Comparison of ENCODE assay signal across 8 cellular contexts in genomic region chrX:153925739-153926593, GRCh38. TPM values are rescaled to one million over a fixed set of nuclear protein-coding genes. Genes with fewer than 3 reads are reported as not detected.
DNase-seq lines count a peak whose midpoint lies in the region; ATAC-seq, FAIRE-seq and TF ChIP-seq lines count a peak whose summit lies in the region.

TSS of gene ARHGAP4 (minus strand) at chrX:153926264. CDS start at chrX:153926202, 62 bp downstream.

- H3K36me3 ChIP-seq in hepatocyte (replicated peaks; ENCODE audit: insufficient read depth, low read depth), result no peaks in the 10 kb centered on the region
- H3K36me3 ChIP-seq in small intestine (ENCODE audit: control insufficient read depth in 2 of 2, insufficient read depth in 2 of 2, low read length in 2 of 2), result no peaks in the 10 kb centered on the region

- H3K27ac ChIP-seq in hepatocyte (peak within 1 kb of the TSS; percentile 95), small intestine (ENCODE audit: low read depth in 1 of 2, low read length in 1 of 2) (peak within 1 kb of the TSS; percentile 95 to 100)

- no peak within 1 kb of the TSS for H2AFZ ChIP-seq in hepatocyte

- H4K20me1 ChIP-seq in hepatocyte (ENCODE audit: insufficient read depth, poor library complexity, severe bottlenecking), result no peaks in the 10 kb centered on the region

- H3K27me3 ChIP-seq in hepatocyte (no peaks in the 10 kb centered on the region), small intestine (ENCODE audit: control insufficient read depth in 2 of 2, insufficient read depth in 2 of 2, low read length in 2 of 2) (no peaks in the 10 kb centered on the region)

- DNase-seq in NCI-H1105 (lab: John Stamatoyannopoulos, UW) (peak; percentile 44), hepatocyte (ENCODE audit: low spot score) (no peak), small intestine (no peak), SIG-M5 treated with dmso at 0.1 percent for 504 hours (lab: John Stamatoyannopoulos, UW; ENCODE audit: unreplicated experiment) (no peak), COLO829 (ENCODE audit: low spot score) (no peak)
- peak; percentile 56 for DNase-seq in activated naive CD4-positive, alpha-beta T cell treated with anti-CD3 and anti-CD28 coated beads for 36 hours

- TF ChIP-seq CTCF in hepatocyte (IDR thresholded peaks at IDR 0.05; ENCODE audit: poor library complexity), result no peak

- H3K4me1 Mint-ChIP-seq in activated naive CD4-positive, alpha-beta T cell treated with anti-CD3 and anti-CD28 coated beads for 36 hours (ENCODE audit: low read depth), result peaks cover 32% of the 10 kb centered on the region

- no peak for FAIRE-seq in small intestine (lab: Jason Lieb, UNC)

- H3K4me3 ChIP-seq in hepatocyte, result no peak within 1 kb of the TSS
- H3K4me3 ChIP-seq in small intestine (ENCODE audit: low read depth in 1 of 2, low read length in 2 of 2), result peak within 1 kb of the TSS; percentile 52

- H3K4me2 ChIP-seq in hepatocyte, result peak within 1 kb of the TSS; percentile 85

- H3K9me3 Mint-ChIP-seq in activated naive CD4-positive, alpha-beta T cell treated with anti-CD3 and anti-CD28 coated beads for 36 hours, result no peaks in the 10 kb centered on the region

- intact Hi-C loops in activated naive CD4-positive, alpha-beta T cell treated with anti-CD3 and anti-CD28 coated beads for 36 hours (cut with micrococcal nuclease), result loop anchor here (2.0 to 5.0 kb wide), 3 partner anchors 25 to 471 kb away; partner anchors contain the start of gene RPL10

- no peaks in the 10 kb centered on the region for H3K9me2 ChIP-seq in hepatocyte (replicated peaks; ENCODE audit: insufficient read depth)

- peaks cover 23% of the 10 kb centered on the region for H3K36me3 Mint-ChIP-seq in activated naive CD4-positive, alpha-beta T cell treated with anti-CD3 and anti-CD28 coated beads for 36 hours (ENCODE audit: low read depth)

- H3K27me3 Mint-ChIP-seq in activated naive CD4-positive, alpha-beta T cell treated with anti-CD3 and anti-CD28 coated beads for 36 hours (ENCODE audit: low read depth), result no peaks in the 10 kb centered on the region

- H3K4me1 ChIP-seq in hepatocyte (ENCODE audit: insufficient read depth) (peaks cover 7% of the 10 kb centered on the region), small intestine (ENCODE audit: control insufficient read depth in 2 of 2, insufficient read depth in 1 of 2, low read depth in 1 of 2, low read length in 1 of 2) (no peaks in the 10 kb centered on the region)

- ATAC-seq in GM21515 (IDR thresholded peaks at IDR 0.05; ENCODE audit: unreplicated experiment), result no peak

- H3K9me3 ChIP-seq in hepatocyte (ENCODE audit: low read depth), result no peaks in the 10 kb centered on the region
- H3K9me3 ChIP-seq in small intestine (ENCODE audit: control insufficient read depth, low read depth), result no peaks in the 10 kb centered on the region

- peak within 1 kb of the TSS; percentile 98 for H3K27ac Mint-ChIP-seq in activated naive CD4-positive, alpha-beta T cell treated with anti-CD3 and anti-CD28 coated beads for 36 hours

- CTCF ChIA-PET in activated naive CD4-positive, alpha-beta T cell treated with anti-CD3 and anti-CD28 coated beads for 36 hours (lab: Charles Lee), result interaction anchor here (0.7 to 10.6 kb wide), 7 partner anchors 11 to 448 kb away, joined by 3 to 82 read pairs (median 4); partner anchors contain the start of genes FLNA and RENBP

- peak within 1 kb of the TSS; percentile 92 for H3K4me3 Mint-ChIP-seq in activated naive CD4-positive, alpha-beta T cell treated with anti-CD3 and anti-CD28 coated beads for 36 hours

- H3K79me2 ChIP-seq in hepatocyte, result no peaks in the 10 kb centered on the region

- peak; percentile 37 for TF ChIP-seq POLR2A in GM10847 (IDR thresholded peaks at IDR 0.05; ENCODE audit: extremely low read depth, insufficient read length)

- WGBS in hepatocyte (ENCODE audit: low lambda C conversion rate, missing lambda C conversion rate), result 65% methylated on average over 21 of the region's 59 CpGs
- 10 to 40% (median 31%) methylated on average over 24 to 58 of the region's 59 CpGs for WGBS in small intestine, 3 donors

RNA-seq across cellular contexts. Expression of gene ARHGAP4, which starts in this region (rescaled TPM):
- total RNA-seq in activated naive CD4-positive, alpha-beta T cell treated with anti-CD3 and anti-CD28 coated beads for 36 hours, result 100 to 1,000 TPM; 154 to 161 TPM
- 3.3 and 6.4 TPM in 2 replicates for total RNA-seq in hepatocyte
- 6.2 and 10.3 TPM in 2 replicates for polyA plus RNA-seq in hepatocyte
- 10 to 100 TPM; 40.9 to 63.0 (median 57.1) TPM for polyA plus RNA-seq in small intestine

Comparison
In these comparisons a context has a peak if more than half of its experiments do, and no peak if none do; other contexts are left out.
1. RNA of gene ARHGAP4 (total RNA-seq): 154 to 161 TPM in activated naive CD4-positive, alpha-beta T cell treated with anti-CD3 and anti-CD28 coated beads for 36 hours; 3.3 to 6.4 TPM in hepatocyte; every median in the first group is over 10 times any median in the second.
2. DNase-seq: peak in NCI-H1105 (single experiment) and activated naive CD4-positive, alpha-beta T cell treated with anti-CD3 and anti-CD28 coated beads for 36 hours (single experiment); none in hepatocyte (single experiment), small intestine (single experiment), SIG-M5 treated with dmso at 0.1 percent for 504 hours (single experiment) and COLO829 (single experiment).